8 cellular contexts compared by ENCODE assay signal in the genomic region with DNA sequence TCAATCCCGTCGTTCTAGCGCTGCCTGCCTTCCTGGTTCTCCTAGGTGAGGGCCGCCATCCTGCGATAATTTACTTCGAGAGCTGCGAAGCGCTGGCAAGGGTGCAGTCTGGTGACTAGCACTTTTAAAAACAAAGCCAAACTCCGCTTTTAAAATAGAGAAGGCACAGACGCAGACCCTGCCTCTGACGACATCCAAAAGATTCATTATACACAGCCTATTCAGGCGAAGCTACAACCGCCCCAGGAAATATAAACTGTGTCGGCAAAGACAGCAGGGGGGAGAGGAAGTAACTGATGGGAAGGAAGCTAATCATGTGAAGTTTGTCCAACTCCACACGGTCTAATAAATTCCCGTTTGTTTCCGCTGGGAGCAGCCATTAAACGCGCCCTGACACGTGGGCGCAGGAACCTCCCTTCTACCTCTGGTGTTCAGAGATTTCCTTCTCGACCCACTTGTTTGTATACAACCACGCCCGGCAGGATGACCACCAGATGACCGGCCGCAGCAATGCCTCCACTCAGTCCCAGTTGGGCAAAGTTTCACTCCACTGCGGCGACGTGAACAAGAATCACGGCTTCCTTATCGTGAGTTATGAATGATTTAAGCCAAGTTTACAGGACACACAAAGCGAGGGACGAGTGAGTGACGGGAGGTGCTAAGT. TPM values are rescaled to one million over a fixed set of nuclear protein-coding genes. Genes with fewer than 3 reads are reported as not detected.
DNase-seq lines count a peak whose midpoint lies in the region; ATAC-seq and TF ChIP-seq lines count a peak whose summit lies in the region.

No MANE protein-coding gene starts in this region.

- H2AFZ ChIP-seq in OCI-LY7 (ENCODE audit: low read length) = no peak overlapping the region

- POLR2A ChIA-PET in MCF 10A (lab: Yijun Ruan, JAX) (interaction anchor here (0.5 to 13.7 kb wide), 29 partner anchors 9 to 777 kb away, joined by 3 to 262 read pairs (median 6); partner anchors contain the start of genes GADD45A and SERBP1), OCI-LY7 (lab: Charles Lee) (interaction anchor here (0.6 to 1.2 kb wide), 5 partner anchors 10 to 361 kb away, joined by 3 read pairs; no protein-coding TSS in a partner anchor)

- H3K27me3 ChIP-seq in iPS-20b (ENCODE audit: insufficient read depth, low read length) = peaks cover 45% of the 10 kb centered on the region
- no peaks in the 10 kb centered on the region for H3K27me3 ChIP-seq in skeletal muscle satellite cell (ENCODE audit: control insufficient read depth, insufficient read depth, low read length)

- no peak for TF ChIP-seq CTCF in MCF 10A (IDR thresholded peaks at IDR 0.05; ENCODE audit: unreplicated experiment)
- TF ChIP-seq CTCF in OCI-LY7 (conservative IDR thresholded peaks at IDR 0.05; ENCODE audit: low read length) = no peak

- peak overlapping the region; percentile 99 for H3K27ac Mint-ChIP-seq in MCF 10A (ENCODE audit: low read depth, unreplicated experiment)

- CTCF ChIA-PET in MCF 10A (lab: Yijun Ruan, JAX) (interaction anchor here (0.6 to 10.4 kb wide), 21 partner anchors 8 to 369 kb away, joined by 3 to 174 read pairs (median 4); no protein-coding TSS in a partner anchor), OCI-LY7 (lab: Charles Lee; ENCODE audit: unreplicated experiment) (no interaction called here)

- H3K4me2 ChIP-seq in skeletal muscle satellite cell (ENCODE audit: low read length) = peak overlapping the region; percentile 84
- H3K4me2 ChIP-seq in OCI-LY7 (ENCODE audit: low read length) = no peak overlapping the region

- H3K9me2 ChIP-seq in OCI-LY7 (ENCODE audit: insufficient read depth, low read length) = no peaks in the 10 kb centered on the region

- no peak for ATAC-seq in GM18502 (IDR thresholded peaks at IDR 0.05; ENCODE audit: poor library complexity, unreplicated experiment)

- H3K36me3 ChIP-seq in iPS-20b (ENCODE audit: insufficient read depth, low read depth, low read length) (no peaks in the 10 kb centered on the region), skeletal muscle satellite cell (ENCODE audit: insufficient read depth, low read length) (peaks cover 11% of the 10 kb centered on the region), OCI-LY7 (ENCODE audit: insufficient read depth, low read length) (no peaks in the 10 kb centered on the region)

- H3K4me3 Mint-ChIP-seq in MCF 10A (ENCODE audit: unreplicated experiment) = peak overlapping the region; percentile 92

- intact Hi-C loops in MCF 10A (cut with micrococcal nuclease) = loop anchor here (1.0 to 5.0 kb wide), 4 partner anchors 41 to 295 kb away; partner anchors contain the start of gene GADD45A
- intact Hi-C loops in OCI-LY7 (cut with micrococcal nuclease; ENCODE audit: unreplicated experiment) = no loop called here

- H3K27ac ChIP-seq in iPS-20b (ENCODE audit: low read length) (no peak overlapping the region), OCI-LY7 (ENCODE audit: low read depth, low read length, poor library complexity, severe bottlenecking) (no peak overlapping the region)

- no peaks in the 10 kb centered on the region for H3K9me3 Mint-ChIP-seq in MCF 10A (ENCODE audit: unreplicated experiment)

- BruUV-seq in MCF 10A (replicated peaks; lab: Mats Ljungman, UMichigan) (no TSS peak), OCI-LY7 (replicated peaks; lab: Mats Ljungman, UMichigan) (no TSS peak)

- H3K79me2 ChIP-seq in OCI-LY7 (ENCODE audit: insufficient read depth, low read depth, low read length) = no peaks in the 10 kb centered on the region

- DNase-seq in 8988T (peak; percentile 43), GM04504 (ENCODE audit: low read depth) (peak; percentile 57), NCI-H526 (lab: John Stamatoyannopoulos, UW) (peak; percentile 20 to 51), MCF 10A (ENCODE audit: unreplicated experiment) (peak; percentile 84), OCI-LY7 (ENCODE audit: low spot score) (no peak)

- H3K9me3 ChIP-seq in iPS-20b (ENCODE audit: insufficient read depth, low read depth, low read length) (no peaks in the 10 kb centered on the region), skeletal muscle satellite cell (replicated peaks; ENCODE audit: low read length) (no peaks in the 10 kb centered on the region), OCI-LY7 (ENCODE audit: low read length) (no peaks in the 10 kb centered on the region)

- no peaks in the 10 kb centered on the region for H3K27me3 Mint-ChIP-seq in MCF 10A (ENCODE audit: insufficient read depth, unreplicated experiment)

- H3K9ac ChIP-seq in iPS-20b (ENCODE audit: low read depth, low read length) (peak overlapping the region; percentile 60; the same call in 1 of the 2 replicates), skeletal muscle satellite cell (ENCODE audit: low read depth, low read length) (peak overlapping the region; percentile 92)

- H3K4me3 ChIP-seq in iPS-20b (ENCODE audit: low read length) = peak overlapping the region; percentile 79
- H3K4me3 ChIP-seq in skeletal muscle satellite cell (ENCODE audit: low read length) = peak overlapping the region; percentile 94
- no peak overlapping the region for H3K4me3 ChIP-seq in OCI-LY7 (ENCODE audit: low read depth, low read length, poor library complexity, severe bottlenecking)

- peaks cover 26% of the 10 kb centered on the region for H3K4me1 Mint-ChIP-seq in MCF 10A (ENCODE audit: insufficient read depth, unreplicated experiment)

- H3K4me1 ChIP-seq in iPS-20b (ENCODE audit: insufficient read depth, low read length) = peaks cover 11% of the 10 kb centered on the region; the same call in 1 of the 2 replicates
- H3K4me1 ChIP-seq in skeletal muscle satellite cell (ENCODE audit: control insufficient read depth, insufficient read depth, low read length) = peaks cover 18% of the 10 kb centered on the region
- H3K4me1 ChIP-seq in OCI-LY7 (ENCODE audit: insufficient read depth, low read length, poor library complexity, severe bottlenecking) = no peaks in the 10 kb centered on the region

- peaks cover 7% of the 10 kb centered on the region for H3K36me3 Mint-ChIP-seq in MCF 10A (ENCODE audit: insufficient read depth, unreplicated experiment)

- no peaks in the 10 kb centered on the region for H4K20me1 ChIP-seq in OCI-LY7 (ENCODE audit: insufficient read depth, low read length)

RNA-seq across cellular contexts. Expression of gene GNG12, which starts 1.3 kb away (rescaled TPM):
- total RNA-seq in MCF 10A (2022) = 117 and 135 TPM in 2 replicates
- total RNA-seq in skeletal muscle satellite cell (2012; rRNA removed) = 158 and 208 TPM in 2 replicates
- total RNA-seq in OCI-LY7 (2014; rRNA removed; shearing (Covaris generic)) = not detected in 2 replicates
- total RNA-seq in OCI-LY7 (2022) = 0.10 TPM in 1 of 2 replicates, not detected in the other

Comparison
In these comparisons a context has a peak if more than half of its experiments do, and no peak if none do; other contexts are left out.
1. RNA of gene GNG12, which starts 1.3 kb away (total RNA-seq): 117 to 135 TPM in MCF 10A; 0.10 TPM in OCI-LY7; every median in the first group is over 100 times any median in the second.